22 cellular contexts compared by ENCODE assay signal in the genomic region with DNA sequence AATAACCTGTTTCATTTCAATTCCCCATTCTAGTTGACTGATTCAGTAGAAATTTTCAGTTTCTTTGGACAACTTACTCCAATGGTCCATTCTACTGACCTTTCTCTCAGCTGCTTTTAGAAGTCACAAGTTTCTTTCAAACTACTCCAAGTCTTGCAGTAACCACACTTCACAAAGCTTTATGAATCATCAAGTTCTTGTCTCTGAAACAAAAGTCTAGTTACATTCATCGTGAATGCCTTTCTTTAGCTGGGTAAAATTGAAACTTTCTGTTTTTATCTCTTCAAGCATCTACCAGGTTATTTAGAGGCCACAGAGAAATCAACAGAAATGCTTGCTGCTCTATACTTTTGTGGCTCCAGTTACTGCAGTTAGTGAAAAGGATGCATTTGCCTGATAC.
DNase-seq lines count a peak whose midpoint lies in the region; ATAC-seq, FAIRE-seq and TF ChIP-seq lines count a peak whose summit lies in the region.
"Had no signal": no experiment of that assay in that cellular context is flagged by ENCODE, and none has a peak within 500 bp of the region (broad histone marks: within the 10 kb centered on the region; RNA-seq: fewer than 3 reads in every experiment).

No MANE protein-coding gene starts in this region.

- no peaks in the 10 kb centered on the region for H3K27me3 ChIP-seq in astrocyte (ENCODE audit: insufficient read depth, low read length)
- H3K27me3 ChIP-seq: BLaER1 treated with 17β-estradiol and CSF1 and Interleukin-3, amounts not matched to agents 10 nM and 100 nM; upper lobe of right lung had no signal

- no peak overlapping the region for H3K4me3 ChIP-seq in astrocyte (ENCODE audit: insufficient read depth, low read depth, low read length)
- no peak overlapping the region for H3K4me3 ChIP-seq in retinal pigment epithelial cell (ENCODE audit: low read length)
- H3K4me3 ChIP-seq: BLaER1 treated with 17β-estradiol and CSF1 and Interleukin-3, amounts not matched to agents 10 nM and 100 nM; lower lobe of right lung; upper lobe of right lung had no signal

- H3K36me3 Mint-ChIP-seq in astrocyte (ENCODE audit: low read depth, unreplicated experiment), result no peaks in the 10 kb centered on the region
- no peaks in the 10 kb centered on the region for H3K36me3 Mint-ChIP-seq in activated CD4-positive, alpha-beta T cell treated with anti-CD3 and anti-CD28 coated beads, Interleukin-2, amount 10 ng/mL, durations not matched to agents 24 days and 14 days (ENCODE audit: low read depth)
- H3K36me3 Mint-ChIP-seq: IgD-negative memory B cell; naive thymus-derived CD8-positive, alpha-beta T cell had no signal

- no peaks in the 10 kb centered on the region for H4K20me1 ChIP-seq in astrocyte (ENCODE audit: insufficient read depth, low read length)
- H4K20me1 ChIP-seq: BLaER1 treated with 17β-estradiol and CSF1 and Interleukin-3, amounts not matched to agents 10 nM and 100 nM had no signal

- no peaks in the 10 kb centered on the region for H3K79me2 ChIP-seq in astrocyte (ENCODE audit: insufficient read depth, low read length)

- H3K9me3 Mint-ChIP-seq in astrocyte (ENCODE audit: unreplicated experiment), result peaks cover 4% of the 10 kb centered on the region
- peaks cover 4% of the 10 kb centered on the region for H3K9me3 Mint-ChIP-seq in activated CD4-positive, alpha-beta T cell treated with anti-CD3 and anti-CD28 coated beads, Interleukin-2, amount 10 ng/mL, durations not matched to agents 24 days and 14 days
- H3K9me3 Mint-ChIP-seq: stimulated activated naive CD8-positive, alpha-beta T cell treated with anti-CD3 and anti-CD28 coated beads, Interleukin-15, Interleukin-2, amounts not matched to agents 100 ng/mL and 50 ng/mL, for 24 hours had no signal

- peak; percentile 65 for FAIRE-seq in astrocyte (lab: Jason Lieb, UNC)
- FAIRE-seq: colon, H54 had no signal

- DNase-seq in astrocyte (ENCODE audit: low read depth) (peak; percentile 86), retinal pigment epithelial cell (ENCODE audit: low read depth) (peak; percentile 64), Kasumi-1 (lab: John Stamatoyannopoulos, UW) (no peak)
- DNase-seq in activated CD4-positive, alpha-beta T cell treated with anti-CD3 and anti-CD28 coated beads, Interleukin-2, amount 10 ng/mL, durations not matched to agents 24 days and 14 days, result no peak
- DNase-seq: activated CD8-positive, alpha-beta T cell treated with anti-CD3 and anti-CD28 coated beads, Interleukin-2, amount 10 ng/mL, durations not matched to agents 7 days and 5 days; amygdala; lower lobe of right lung; naive thymus-derived CD8-positive, alpha-beta T cell; NCI-H1092 treated with DMSO at 0.1 percent for 48 hours; NCI-H2171 treated with DMSO at 0.1 percent for 48 hours; posterior cingulate gyrus; stimulated activated CD4-positive, alpha-beta T cell treated with anti-CD3 and anti-CD28 coated beads, Interleukin-12 subunit alpha, Interleukin-12 subunit beta, amount 100 ng/mL, for 4 hours; upper lobe of right lung had no signal

- H3K4me2 ChIP-seq in astrocyte (ENCODE audit: low read length), result peak overlapping the region; percentile 25
- H3K4me2 ChIP-seq: BLaER1 treated with 17β-estradiol and CSF1 and Interleukin-3, amounts not matched to agents 10 nM and 100 nM had no signal

- peaks cover 6% of the 10 kb centered on the region for H3K4me1 Mint-ChIP-seq in astrocyte (ENCODE audit: low read depth, unreplicated experiment)
- H3K4me1 Mint-ChIP-seq in activated CD4-positive, alpha-beta T cell treated with anti-CD3 and anti-CD28 coated beads, Interleukin-2, amount 10 ng/mL, durations not matched to agents 24 days and 14 days, result no peaks in the 10 kb centered on the region
- H3K4me1 Mint-ChIP-seq: IgD-negative memory B cell; naive thymus-derived CD8-positive, alpha-beta T cell had no signal

- no peak overlapping the region for H3K27ac Mint-ChIP-seq in astrocyte (ENCODE audit: unreplicated experiment)
- no peak overlapping the region for H3K27ac Mint-ChIP-seq in activated CD4-positive, alpha-beta T cell treated with anti-CD3 and anti-CD28 coated beads, Interleukin-2, amount 10 ng/mL, durations not matched to agents 24 days and 14 days
- H3K27ac Mint-ChIP-seq: activated CD8-positive, alpha-beta T cell treated with anti-CD3 and anti-CD28 coated beads, Interleukin-2, amount 10 ng/mL, durations not matched to agents 7 days and 5 days; IgD-negative memory B cell; stimulated activated naive CD8-positive, alpha-beta T cell treated with anti-CD3 and anti-CD28 coated beads, Interleukin-15, Interleukin-2, amounts not matched to agents 100 ng/mL and 50 ng/mL, for 24 hours had no signal

- no peaks in the 10 kb centered on the region for H3K27me3 Mint-ChIP-seq in astrocyte (ENCODE audit: low read depth, unreplicated experiment)
- no peaks in the 10 kb centered on the region for H3K27me3 Mint-ChIP-seq in activated CD4-positive, alpha-beta T cell treated with anti-CD3 and anti-CD28 coated beads, Interleukin-2, amount 10 ng/mL, durations not matched to agents 24 days and 14 days
- H3K27me3 Mint-ChIP-seq: IgD-negative memory B cell; naive thymus-derived CD8-positive, alpha-beta T cell; stimulated activated naive CD8-positive, alpha-beta T cell treated with anti-CD3 and anti-CD28 coated beads, Interleukin-15, Interleukin-2, amounts not matched to agents 100 ng/mL and 50 ng/mL, for 24 hours had no signal

- no peaks in the 10 kb centered on the region for H3K36me3 ChIP-seq in astrocyte (ENCODE audit: insufficient read depth, low read length)
- H3K36me3 ChIP-seq: BLaER1 treated with 17β-estradiol and CSF1 and Interleukin-3, amounts not matched to agents 10 nM and 100 nM; lower lobe of right lung; upper lobe of right lung had no signal

- H3K4me3 Mint-ChIP-seq in astrocyte (ENCODE audit: unreplicated experiment), result no peak overlapping the region
- no peak overlapping the region for H3K4me3 Mint-ChIP-seq in activated CD4-positive, alpha-beta T cell treated with anti-CD3 and anti-CD28 coated beads, Interleukin-2, amount 10 ng/mL, durations not matched to agents 24 days and 14 days
- H3K4me3 Mint-ChIP-seq: activated CD8-positive, alpha-beta T cell treated with anti-CD3 and anti-CD28 coated beads, Interleukin-2, amount 10 ng/mL, durations not matched to agents 7 days and 5 days; IgD-negative memory B cell; naive thymus-derived CD8-positive, alpha-beta T cell; stimulated activated naive CD8-positive, alpha-beta T cell treated with anti-CD3 and anti-CD28 coated beads, Interleukin-15, Interleukin-2, amounts not matched to agents 100 ng/mL and 50 ng/mL, for 24 hours had no signal

- no peak overlapping the region for H3K27ac ChIP-seq in astrocyte (ENCODE audit: low read depth, low read length)
- H3K27ac ChIP-seq: BLaER1 treated with 17β-estradiol and CSF1 and Interleukin-3, amounts not matched to agents 10 nM and 100 nM; lower lobe of right lung; upper lobe of right lung had no signal

- intact Hi-C loops in activated CD4-positive, alpha-beta T cell treated with anti-CD3 and anti-CD28 coated beads, Interleukin-2, amount 10 ng/mL, durations not matched to agents 24 days and 14 days (cut with micrococcal nuclease), result loop anchor here (10.0 kb wide), 1 partner anchor 626 kb away; no protein-coding TSS in a partner anchor

- H3K9me3 ChIP-seq in astrocyte (ENCODE audit: insufficient read depth, low read depth, low read length), result no peaks in the 10 kb centered on the region
- H3K9me3 ChIP-seq: BLaER1 treated with 17β-estradiol and CSF1 and Interleukin-3, amounts not matched to agents 10 nM and 100 nM; lower lobe of right lung; upper lobe of right lung had no signal

- H2AFZ ChIP-seq in astrocyte (ENCODE audit: low read depth, low read length), result no peak overlapping the region

- TF ChIP-seq CTCF in astrocyte (IDR thresholded peaks at IDR 0.05; ENCODE audit: insufficient read depth, low read depth, low read length) (no peak), retinal pigment epithelial cell (conservative IDR thresholded peaks at IDR 0.05; ENCODE audit: low read depth, low read length) (no peak)

- peaks cover 4% of the 10 kb centered on the region for H3K4me1 ChIP-seq in astrocyte (ENCODE audit: insufficient read depth, low read length)
- H3K4me1 ChIP-seq: BLaER1 treated with 17β-estradiol and CSF1 and Interleukin-3, amounts not matched to agents 10 nM and 100 nM; lower lobe of right lung; upper lobe of right lung had no signal

- ATAC-seq in GM18511 (IDR thresholded peaks at IDR 0.05; ENCODE audit: unreplicated experiment) (peak; percentile 61), HG03103 (IDR thresholded peaks at IDR 0.05; ENCODE audit: low read depth, unreplicated experiment) (peak; percentile 56), GM18873 (IDR thresholded peaks at IDR 0.05; ENCODE audit: low FRiP score, unreplicated experiment) (no peak), HG03135 (IDR thresholded peaks at IDR 0.05; ENCODE audit: unreplicated experiment) (no peak)
- ATAC-seq: activated CD8-positive, alpha-beta T cell treated with anti-CD3 and anti-CD28 coated beads, Interleukin-2, amount 10 ng/mL, durations not matched to agents 7 days and 5 days; lower lobe of right lung; naive thymus-derived CD8-positive, alpha-beta T cell; upper lobe of right lung had no signal

- no peak overlapping the region for H3K9ac ChIP-seq in astrocyte (ENCODE audit: low read length)
- H3K9ac ChIP-seq: BLaER1 treated with 17β-estradiol and CSF1 and Interleukin-3, amounts not matched to agents 10 nM and 100 nM had no signal

Comparison
In these comparisons a context has a peak if more than half of its experiments do, and no peak if none do; other contexts are left out.
1. ATAC-seq: peak in GM18511 (single experiment) and HG03103 (single experiment); none in GM18873 (single experiment) and HG03135 (single experiment).
2. DNase-seq: peak in astrocyte (single experiment) and retinal pigment epithelial cell (single experiment); none in Kasumi-1 (0 of 2) and activated CD4-positive, alpha-beta T cell treated with anti-CD3 and anti-CD28 coated beads, Interleukin-2, amount 10 ng/mL, durations not matched to agents 24 days and 14 days (single experiment).